In the genomic region with DNA sequence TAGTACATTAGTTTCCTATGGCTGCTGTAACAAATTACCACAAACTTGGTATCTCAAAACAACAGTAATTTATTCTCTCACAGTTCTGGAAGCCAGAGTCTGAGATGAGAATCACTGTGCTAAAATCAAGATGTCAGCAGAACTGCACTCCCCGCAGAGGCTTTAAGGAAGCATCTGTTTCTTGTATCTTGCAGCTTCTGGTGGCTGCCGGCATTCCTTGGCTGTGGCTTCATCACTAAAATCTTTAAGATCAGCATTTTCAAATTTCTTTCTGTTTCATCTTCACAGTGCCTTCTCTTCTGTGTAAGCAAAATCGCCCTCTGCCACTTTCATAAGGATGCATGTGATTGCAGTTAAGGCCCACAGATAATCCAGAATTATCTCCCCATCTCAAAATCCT, we compare ENCODE assay signal across 22 cellular contexts. TPM values are rescaled to one million over a fixed set of nuclear protein-coding genes. Genes with fewer than 3 reads are reported as not detected.
DNase-seq lines count a peak whose midpoint lies in the region; ATAC-seq and TF ChIP-seq lines count a peak whose summit lies in the region.
"Had no signal": no experiment of that assay in that cellular context is flagged by ENCODE, and none has a peak within 500 bp of the region (broad histone marks: within the 10 kb centered on the region; RNA-seq: fewer than 3 reads in every experiment).

No MANE protein-coding gene starts in this region.

- TF ChIP-seq CTCF in MM.1S (IDR thresholded peaks at IDR 0.05; ENCODE audit: low read length) (no peak), brain (conservative IDR thresholded peaks at IDR 0.05) (no peak), glutamatergic neuron (IDR thresholded peaks at IDR 0.05; ENCODE audit: partially characterized antibody, unreplicated experiment) (no peak), smooth muscle cell (IDR thresholded peaks at IDR 0.05; ENCODE audit: borderline replicate concordance, insufficient read depth, poor library complexity, severe bottlenecking) (no peak)

- H3K9me3 Mint-ChIP-seq in brain, result peaks cover 0 to 7% (median 3%) of the 10 kb centered on the region in 5 experiments
- H3K9me3 Mint-ChIP-seq in glutamatergic neuron (ENCODE audit: unreplicated experiment), result peaks cover 4% of the 10 kb centered on the region
- H3K9me3 Mint-ChIP-seq in natural killer cell treated with Interleukin-12 subunit alpha and Interleukin-12 subunit beta and Interleukin-15 and Interleukin-18, amount 100 ng/mL, for 72 hours, result no peaks in the 10 kb centered on the region
- H3K9me3 Mint-ChIP-seq: HFFc6 had no signal

- H3K4me3 ChIP-seq in MM.1S (ENCODE audit: low read length) (no peak overlapping the region), smooth muscle cell (no peak overlapping the region)
- H3K4me3 ChIP-seq: MG63, Peyer's patch had no signal

- H3K9me3 ChIP-seq in MM.1S (replicated peaks; ENCODE audit: insufficient read depth, low read length) (no peaks in the 10 kb centered on the region), smooth muscle cell (replicated peaks; ENCODE audit: low read depth) (no peaks in the 10 kb centered on the region)
- H3K9me3 ChIP-seq: MG63 had no signal

- H3K4me3 Mint-ChIP-seq in brain, result no peak overlapping the region
- H3K4me3 Mint-ChIP-seq in glutamatergic neuron (ENCODE audit: unreplicated experiment), result no peak overlapping the region
- H3K4me3 Mint-ChIP-seq in natural killer cell treated with Interleukin-12 subunit alpha and Interleukin-12 subunit beta and Interleukin-15 and Interleukin-18, amount 100 ng/mL, for 72 hours, result no peak overlapping the region
- H3K4me3 Mint-ChIP-seq: HFFc6 had no signal

- H3K27ac Mint-ChIP-seq in brain, result peak overlapping the region in 4 of 5 experiments; percentile 18 to 66 (median 44)
- H3K27ac Mint-ChIP-seq in glutamatergic neuron (ENCODE audit: unreplicated experiment), result peak overlapping the region; percentile 64
- H3K27ac Mint-ChIP-seq in natural killer cell treated with Interleukin-12 subunit alpha and Interleukin-12 subunit beta and Interleukin-15 and Interleukin-18, amount 100 ng/mL, for 72 hours, result no peak overlapping the region
- H3K27ac Mint-ChIP-seq: CD14-positive monocyte, HFFc6, IgD-negative memory B cell had no signal

- no peak overlapping the region for H2AFZ ChIP-seq in MM.1S (ENCODE audit: low read length)
- H2AFZ ChIP-seq in smooth muscle cell (ENCODE audit: low read depth), result no peak overlapping the region

- H3K4me1 Mint-ChIP-seq in brain (peaks cover 43% of the 10 kb centered on the region), glutamatergic neuron (ENCODE audit: low read depth, unreplicated experiment) (peaks cover 43% of the 10 kb centered on the region)
- H3K4me1 Mint-ChIP-seq in natural killer cell treated with Interleukin-12 subunit alpha and Interleukin-12 subunit beta and Interleukin-15 and Interleukin-18, amount 100 ng/mL, for 72 hours (ENCODE audit: low read depth in 2 of 2), result no peaks in the 10 kb centered on the region
- H3K4me1 Mint-ChIP-seq: CD14-positive monocyte, IgD-negative memory B cell had no signal

- H3F3A ChIP-seq in MM.1S (ENCODE audit: insufficient read depth, low read length) (peaks cover 21% of the 10 kb centered on the region), smooth muscle cell (ENCODE audit: low read depth) (peaks cover 14% of the 10 kb centered on the region)

- H3K9ac ChIP-seq in MM.1S (ENCODE audit: low read length), result no peak overlapping the region
- H3K9ac ChIP-seq in smooth muscle cell (ENCODE audit: low read depth), result no peak overlapping the region

- H3K9me2 ChIP-seq in MM.1S (replicated peaks; ENCODE audit: insufficient read depth, low read length), result no peaks in the 10 kb centered on the region

- H3K27ac ChIP-seq in MM.1S (ENCODE audit: low read length), result peak overlapping the region; percentile 76
- H3K27ac ChIP-seq in smooth muscle cell (ENCODE audit: low read depth), result peak overlapping the region; percentile 44
- H3K27ac ChIP-seq: HL-60, Peyer's patch had no signal

- no peak for ATAC-seq in natural killer cell treated with Interleukin-12 subunit alpha and Interleukin-12 subunit beta and Interleukin-15 and Interleukin-18, amount 100 ng/mL, for 72 hours

- H4K20me1 ChIP-seq in MM.1S (ENCODE audit: insufficient read depth, low read length) (no peaks in the 10 kb centered on the region), smooth muscle cell (ENCODE audit: low read depth) (no peaks in the 10 kb centered on the region)

- H3K27me3 Mint-ChIP-seq in brain, result peaks cover under 1% of the 10 kb centered on the region
- no peaks in the 10 kb centered on the region for H3K27me3 Mint-ChIP-seq in glutamatergic neuron (ENCODE audit: unreplicated experiment)
- H3K27me3 Mint-ChIP-seq in natural killer cell treated with Interleukin-12 subunit alpha and Interleukin-12 subunit beta and Interleukin-15 and Interleukin-18, amount 100 ng/mL, for 72 hours, result peaks cover 9 to 15% of the 10 kb centered on the region in 2 donors

- WGBS in smooth muscle cell (ENCODE audit: low lambda C conversion rate), result 9% methylated on average over 3 of the region's 3 CpGs

- no peaks in the 10 kb centered on the region for H3K79me2 ChIP-seq in MM.1S (ENCODE audit: low read length)
- no peaks in the 10 kb centered on the region for H3K79me2 ChIP-seq in smooth muscle cell (ENCODE audit: low read depth)

- H3K4me1 ChIP-seq in MM.1S (ENCODE audit: low read length), result peaks cover 23% of the 10 kb centered on the region
- peaks cover 10% of the 10 kb centered on the region for H3K4me1 ChIP-seq in smooth muscle cell (ENCODE audit: low read depth)
- H3K4me1 ChIP-seq: Peyer's patch had no signal

- H3K36me3 Mint-ChIP-seq in brain, result peaks cover 29% of the 10 kb centered on the region
- peaks cover 7% of the 10 kb centered on the region for H3K36me3 Mint-ChIP-seq in glutamatergic neuron (ENCODE audit: unreplicated experiment)
- H3K36me3 Mint-ChIP-seq in natural killer cell treated with Interleukin-12 subunit alpha and Interleukin-12 subunit beta and Interleukin-15 and Interleukin-18, amount 100 ng/mL, for 72 hours, result no peaks in the 10 kb centered on the region
- H3K36me3 Mint-ChIP-seq: IgD-negative memory B cell had no signal

- H3K36me3 ChIP-seq in MM.1S (replicated peaks; ENCODE audit: insufficient read depth, low read length) (no peaks in the 10 kb centered on the region), smooth muscle cell (ENCODE audit: low read depth) (no peaks in the 10 kb centered on the region)
- H3K36me3 ChIP-seq: MG63, Peyer's patch had no signal

- DNase-seq in MM.1S (peak; percentile 85), glutamatergic neuron (no peak), smooth muscle cell (lab: John Stamatoyannopoulos, UW; ENCODE audit: unreplicated experiment) (no peak), NCI-H2081 treated with DMSO at 0.1 percent for 48 hours (lab: John Stamatoyannopoulos, UW) (no peak)
- no peak for DNase-seq in activated T-cell treated with anti-CD3 and anti-CD28 coated beads, Interleukin-2, amount 50 U/mL, for 48 hours
- no peak for DNase-seq in natural killer cell treated with Interleukin-12 subunit alpha and Interleukin-12 subunit beta and Interleukin-15 and Interleukin-18, amount 100 ng/mL, for 72 hours (ENCODE audit: low spot score)
- DNase-seq: DMS 273 treated with DMSO at 0.1 percent for 48 hours; DND-41; H7; HFFc6; Kasumi-1; MG63; NCI-H1092; NCI-H146; NCI-H2081; NK-92 treated with Interleukin-12 subunit alpha and Interleukin-12 subunit beta, amount 100 ng/mL, for 24 hours; Peyer's patch; SHP77 had no signal

- H3K27me3 ChIP-seq in MM.1S (replicated peaks; ENCODE audit: insufficient read depth, low read length) (no peaks in the 10 kb centered on the region), smooth muscle cell (ENCODE audit: low read depth) (no peaks in the 10 kb centered on the region)
- H3K27me3 ChIP-seq: MG63, Peyer's patch had no signal

- H3K4me2 ChIP-seq in MM.1S (ENCODE audit: low read depth, low read length) (peak overlapping the region; percentile 49), smooth muscle cell (no peak overlapping the region)

RNA-seq across cellular contexts. Expression of gene STON2, which starts 9.4 kb away (rescaled TPM):
- 8.6 TPM for polyA plus RNA-seq in brain (ENCODE audit: insufficient read depth, low read depth, low replicate concordance)
- total RNA-seq in glutamatergic neuron (ENCODE audit: unreplicated experiment), result 278 TPM
- 39.6 and 43.6 TPM in 2 replicates for total RNA-seq in smooth muscle cell
- polyA plus RNA-seq in smooth muscle cell, result 1.7 and 7.3 TPM in 2 replicates
- under 1 TPM; 0.42 to 0.55 TPM for total RNA-seq in natural killer cell treated with Interleukin-12 subunit alpha and Interleukin-12 subunit beta and Interleukin-15 and Interleukin-18, amount 100 ng/mL, for 72 hours
- total RNA-seq: HFFc6 had no signal

Comparison
In these comparisons a context has a peak if more than half of its experiments do, and no peak if none do; other contexts are left out.
1. H3K27ac Mint-ChIP-seq: peak in brain (4 of 5) and glutamatergic neuron (single experiment); none in natural killer cell treated with Interleukin-12 subunit alpha and Interleukin-12 subunit beta and Interleukin-15 and Interleukin-18, amount 100 ng/mL, for 72 hours (0 of 2).
2. RNA of gene STON2, which starts 9.4 kb away (total RNA-seq): 278 TPM in glutamatergic neuron (single experiment) and 39.6 to 43.6 TPM in smooth muscle cell; 0.42 to 0.55 TPM in natural killer cell treated with Interleukin-12 subunit alpha and Interleukin-12 subunit beta and Interleukin-15 and Interleukin-18, amount 100 ng/mL, for 72 hours; every median in the first group is over 10 times any median in the second.